1 cellular context compared by ENCODE assay signal in the genomic region with DNA sequence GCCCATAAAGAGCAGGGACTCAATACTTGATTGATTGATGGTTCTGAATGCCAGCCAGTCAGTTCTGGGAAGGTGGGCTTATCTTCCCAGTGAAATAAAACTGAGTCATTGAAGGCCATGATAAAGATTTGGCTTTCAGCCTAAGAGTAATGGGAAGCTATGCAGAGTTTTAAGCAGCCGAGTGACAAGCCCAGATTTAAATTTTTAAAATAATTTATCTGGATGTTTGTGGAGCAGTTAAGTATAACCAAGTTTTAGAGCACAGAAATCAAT.
A peak's percentile ranks its signal among the peaks of the same experiment; 100 is the strongest.
TF ChIP-seq lines count a peak whose summit lies in the region.

No MANE protein-coding gene starts in this region.

TF ChIP-seq in SK-N-SH treated with all-trans-retinoic acid at 6 μM for 48 hours, 23 proteins besides CTCF, POLR2A, EP300 and RAD21 (continued from another document):
- TF ChIP-seq, protein P1, sequence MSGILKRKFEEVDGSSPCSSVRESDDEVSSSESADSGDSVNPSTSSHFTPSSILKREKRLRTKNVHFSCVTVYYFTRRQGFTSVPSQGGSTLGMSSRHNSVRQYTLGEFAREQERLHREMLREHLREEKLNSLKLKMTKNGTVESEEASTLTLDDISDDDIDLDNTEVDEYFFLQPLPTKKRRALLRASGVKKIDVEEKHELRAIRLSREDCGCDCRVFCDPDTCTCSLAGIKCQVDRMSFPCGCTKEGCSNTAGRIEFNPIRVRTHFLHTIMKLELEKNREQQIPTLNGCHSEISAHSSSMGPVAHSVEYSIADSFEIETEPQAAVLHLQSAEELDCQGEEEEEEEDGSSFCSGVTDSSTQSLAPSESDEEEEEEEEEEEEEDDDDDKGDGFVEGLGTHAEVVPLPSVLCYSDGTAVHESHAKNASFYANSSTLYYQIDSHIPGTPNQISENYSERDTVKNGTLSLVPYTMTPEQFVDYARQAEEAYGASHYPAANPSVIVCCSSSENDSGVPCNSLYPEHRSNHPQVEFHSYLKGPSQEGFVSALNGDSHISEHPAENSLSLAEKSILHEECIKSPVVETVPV (CRISPR knock-in tag; IDR thresholded peaks at IDR 0.05): no peak
- TF ChIP-seq, protein P2, sequence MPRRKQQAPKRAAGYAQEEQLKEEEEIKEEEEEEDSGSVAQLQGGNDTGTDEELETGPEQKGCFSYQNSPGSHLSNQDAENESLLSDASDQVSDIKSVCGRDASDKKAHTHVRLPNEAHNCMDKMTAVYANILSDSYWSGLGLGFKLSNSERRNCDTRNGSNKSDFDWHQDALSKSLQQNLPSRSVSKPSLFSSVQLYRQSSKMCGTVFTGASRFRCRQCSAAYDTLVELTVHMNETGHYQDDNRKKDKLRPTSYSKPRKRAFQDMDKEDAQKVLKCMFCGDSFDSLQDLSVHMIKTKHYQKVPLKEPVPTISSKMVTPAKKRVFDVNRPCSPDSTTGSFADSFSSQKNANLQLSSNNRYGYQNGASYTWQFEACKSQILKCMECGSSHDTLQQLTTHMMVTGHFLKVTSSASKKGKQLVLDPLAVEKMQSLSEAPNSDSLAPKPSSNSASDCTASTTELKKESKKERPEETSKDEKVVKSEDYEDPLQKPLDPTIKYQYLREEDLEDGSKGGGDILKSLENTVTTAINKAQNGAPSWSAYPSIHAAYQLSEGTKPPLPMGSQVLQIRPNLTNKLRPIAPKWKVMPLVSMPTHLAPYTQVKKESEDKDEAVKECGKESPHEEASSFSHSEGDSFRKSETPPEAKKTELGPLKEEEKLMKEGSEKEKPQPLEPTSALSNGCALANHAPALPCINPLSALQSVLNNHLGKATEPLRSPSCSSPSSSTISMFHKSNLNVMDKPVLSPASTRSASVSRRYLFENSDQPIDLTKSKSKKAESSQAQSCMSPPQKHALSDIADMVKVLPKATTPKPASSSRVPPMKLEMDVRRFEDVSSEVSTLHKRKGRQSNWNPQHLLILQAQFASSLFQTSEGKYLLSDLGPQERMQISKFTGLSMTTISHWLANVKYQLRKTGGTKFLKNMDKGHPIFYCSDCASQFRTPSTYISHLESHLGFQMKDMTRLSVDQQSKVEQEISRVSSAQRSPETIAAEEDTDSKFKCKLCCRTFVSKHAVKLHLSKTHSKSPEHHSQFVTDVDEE (CRISPR knock-in tag; IDR thresholded peaks at IDR 0.05): peak; percentile 88
- TF ChIP-seq, protein P3, sequence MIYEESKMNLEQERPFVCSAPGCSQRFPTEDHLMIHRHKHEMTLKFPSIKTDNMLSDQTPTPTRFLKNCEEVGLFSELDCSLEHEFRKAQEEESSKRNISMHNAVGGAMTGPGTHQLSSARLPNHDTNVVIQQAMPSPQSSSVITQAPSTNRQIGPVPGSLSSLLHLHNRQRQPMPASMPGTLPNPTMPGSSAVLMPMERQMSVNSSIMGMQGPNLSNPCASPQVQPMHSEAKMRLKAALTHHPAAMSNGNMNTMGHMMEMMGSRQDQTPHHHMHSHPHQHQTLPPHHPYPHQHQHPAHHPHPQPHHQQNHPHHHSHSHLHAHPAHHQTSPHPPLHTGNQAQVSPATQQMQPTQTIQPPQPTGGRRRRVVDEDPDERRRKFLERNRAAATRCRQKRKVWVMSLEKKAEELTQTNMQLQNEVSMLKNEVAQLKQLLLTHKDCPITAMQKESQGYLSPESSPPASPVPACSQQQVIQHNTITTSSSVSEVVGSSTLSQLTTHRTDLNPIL (CRISPR knock-in tag; IDR thresholded peaks at IDR 0.05; ENCODE audit: low read depth): no peak; the same call in 1 of the 2 replicates
- TF ChIP-seq ZNF70 (CRISPR knock-in tag; IDR thresholded peaks at IDR 0.05): no peak
- TF ChIP-seq, protein P4, sequence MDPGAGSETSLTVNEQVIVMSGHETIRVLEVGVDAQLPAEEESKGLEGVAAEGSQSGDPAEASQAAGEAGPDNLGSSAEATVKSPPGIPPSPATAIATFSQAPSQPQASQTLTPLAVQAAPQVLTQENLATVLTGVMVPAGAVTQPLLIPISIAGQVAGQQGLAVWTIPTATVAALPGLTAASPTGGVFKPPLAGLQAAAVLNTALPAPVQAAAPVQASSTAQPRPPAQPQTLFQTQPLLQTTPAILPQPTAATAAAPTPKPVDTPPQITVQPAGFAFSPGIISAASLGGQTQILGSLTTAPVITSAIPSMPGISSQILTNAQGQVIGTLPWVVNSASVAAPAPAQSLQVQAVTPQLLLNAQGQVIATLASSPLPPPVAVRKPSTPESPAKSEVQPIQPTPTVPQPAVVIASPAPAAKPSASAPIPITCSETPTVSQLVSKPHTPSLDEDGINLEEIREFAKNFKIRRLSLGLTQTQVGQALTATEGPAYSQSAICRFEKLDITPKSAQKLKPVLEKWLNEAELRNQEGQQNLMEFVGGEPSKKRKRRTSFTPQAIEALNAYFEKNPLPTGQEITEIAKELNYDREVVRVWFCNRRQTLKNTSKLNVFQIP (CRISPR knock-in tag; IDR thresholded peaks at IDR 0.05; ENCODE audit: borderline replicate concordance, low read depth): no peak
- TF ChIP-seq ISL1 (CRISPR knock-in tag; IDR thresholded peaks at IDR 0.05): peak; percentile 89
